Comparison of ENCODE assay signal across 33 cellular contexts in the genomic region with DNA sequence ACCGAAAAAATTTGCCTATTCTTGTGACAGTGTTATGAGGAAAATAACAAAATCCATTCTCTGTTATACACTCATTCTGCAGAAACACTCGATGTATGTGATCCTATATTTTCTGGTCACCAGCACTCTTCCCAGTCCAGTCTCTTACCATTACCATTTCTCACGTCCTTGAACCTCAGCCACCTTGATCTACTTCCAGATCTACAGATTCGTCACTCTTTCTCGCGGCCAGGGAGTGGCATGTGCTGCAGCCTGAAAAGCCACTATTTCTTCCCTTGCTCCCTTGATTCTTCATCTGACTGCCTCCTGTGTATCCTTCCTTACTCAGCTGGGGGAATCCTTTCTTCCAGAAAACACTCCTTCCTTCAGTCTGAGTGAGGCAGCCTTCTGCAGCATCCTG.
"Had no signal": no experiment of that assay in that cellular context is flagged by ENCODE, and none has a peak within 500 bp of the region (broad histone marks: within the 10 kb centered on the region; RNA-seq: fewer than 3 reads in every experiment).

No MANE protein-coding gene starts in this region.

- H3K27me3 Mint-ChIP-seq: activated CD4-positive, alpha-beta T cell treated with anti-CD3 and anti-CD28 coated beads, Interleukin-2, amount 10 ng/mL, durations not matched to agents 7 days and 5 days; activated CD8-positive, alpha-beta memory T cell treated with anti-CD3 and anti-CD28 coated beads, Interleukin-2, amount 10 ng/mL, durations not matched to agents 7 days and 5 days; activated naive CD4-positive, alpha-beta T cell treated with anti-CD3 and anti-CD28 coated beads, Interleukin-2, amount 10 ng/mL, durations not matched to agents 7 days and 5 days; activated naive CD8-positive, alpha-beta T cell treated with anti-CD3 and anti-CD28 coated beads for 36 hours; central memory CD8-positive, alpha-beta T cell had no signal

- ATAC-seq: activated CD8-positive, alpha-beta memory T cell treated with anti-CD3 and anti-CD28 coated beads, Interleukin-2, amount 10 ng/mL, durations not matched to agents 7 days and 5 days; PC-3; SK-N-SH treated with all-trans-retinoic acid at 6 μM for 48 hours had no signal

- H3K27ac Mint-ChIP-seq: activated CD4-positive, alpha-beta T cell treated with anti-CD3 and anti-CD28 coated beads, Interleukin-2, amount 10 ng/mL, durations not matched to agents 7 days and 5 days; activated CD8-positive, alpha-beta memory T cell treated with anti-CD3 and anti-CD28 coated beads, Interleukin-2, amount 10 ng/mL, durations not matched to agents 7 days and 5 days; activated naive CD4-positive, alpha-beta T cell treated with anti-CD3 and anti-CD28 coated beads, Interleukin-2, amount 10 ng/mL, durations not matched to agents 7 days and 5 days; activated naive CD8-positive, alpha-beta T cell treated with anti-CD3 and anti-CD28 coated beads for 36 hours had no signal

- H3K4me1 Mint-ChIP-seq: activated CD4-positive, alpha-beta T cell treated with anti-CD3 and anti-CD28 coated beads, Interleukin-2, amount 10 ng/mL, durations not matched to agents 7 days and 5 days; activated CD8-positive, alpha-beta memory T cell treated with anti-CD3 and anti-CD28 coated beads, Interleukin-2, amount 10 ng/mL, durations not matched to agents 7 days and 5 days; activated naive CD4-positive, alpha-beta T cell treated with anti-CD3 and anti-CD28 coated beads, Interleukin-2, amount 10 ng/mL, durations not matched to agents 7 days and 5 days had no signal

- H3K4me3 Mint-ChIP-seq: activated CD4-positive, alpha-beta T cell treated with anti-CD3 and anti-CD28 coated beads, Interleukin-2, amount 10 ng/mL, durations not matched to agents 7 days and 5 days; activated CD8-positive, alpha-beta memory T cell treated with anti-CD3 and anti-CD28 coated beads, Interleukin-2, amount 10 ng/mL, durations not matched to agents 7 days and 5 days; activated naive CD4-positive, alpha-beta T cell treated with anti-CD3 and anti-CD28 coated beads, Interleukin-2, amount 10 ng/mL, durations not matched to agents 7 days and 5 days; activated naive CD8-positive, alpha-beta T cell treated with anti-CD3 and anti-CD28 coated beads for 36 hours; central memory CD8-positive, alpha-beta T cell had no signal

- H3K9me3 Mint-ChIP-seq: activated CD4-positive, alpha-beta T cell treated with anti-CD3 and anti-CD28 coated beads, Interleukin-2, amount 10 ng/mL, durations not matched to agents 7 days and 5 days; activated naive CD4-positive, alpha-beta T cell treated with anti-CD3 and anti-CD28 coated beads, Interleukin-2, amount 10 ng/mL, durations not matched to agents 7 days and 5 days; activated naive CD8-positive, alpha-beta T cell treated with anti-CD3 and anti-CD28 coated beads for 36 hours; central memory CD8-positive, alpha-beta T cell had no signal

- DNase-seq: activated CD4-positive, alpha-beta T cell treated with anti-CD3 and anti-CD28 coated beads for 1 hour; activated CD4-positive, alpha-beta T cell treated with anti-CD3 and anti-CD28 coated beads, Interleukin-2, amount 10 ng/mL, durations not matched to agents 7 days and 5 days; activated CD4-positive, alpha-beta T cell treated with anti-CD3 and anti-CD28 coated beads, Interleukin-2, amount 50 U/mL, for 48 hours; activated CD4-positive, CD25-positive, alpha-beta regulatory T cell; activated CD8-positive, alpha-beta memory T cell treated with anti-CD3 and anti-CD28 coated beads for 24 hours; activated CD8-positive, alpha-beta memory T cell treated with anti-CD3 and anti-CD28 coated beads, Interleukin-2, amount 10 ng/mL, durations not matched to agents 7 days and 5 days; activated CD8-positive, alpha-beta memory T cell treated with anti-CD3 and anti-CD28 coated beads, Interleukin-2, amount 50 U/mL, for 48 hours; activated gamma-delta T cell treated with Interleukin-2 at 50 U/mL for 16 hours; activated naive CD4-positive, alpha-beta T cell treated with anti-CD3 and anti-CD28 coated beads, Interleukin-2, amount 10 ng/mL, durations not matched to agents 7 days and 5 days; activated naive CD8-positive, alpha-beta T cell treated with anti-CD3 and anti-CD28 coated beads for 36 hours; activated T-cell treated with anti-CD3 and anti-CD28 coated beads, Interleukin-2, amount 50 U/mL, for 1 hour; amniotic stem cell; aorta; brain microvascular endothelial cell; Kasumi-1; KG1; MG63; NCI-H1048; NCI-H1105 treated with DMSO at 0.1 percent for 48 hours; NCI-H1436 treated with DMSO at 0.1 percent for 48 hours; NCI-H1694 treated with DMSO at 0.1 percent for 48 hours; NCI-H2029; NCI-H345; NCI-H524 treated with DMSO at 0.1 percent for 48 hours; PC-3; Peyer's patch; RPMI8226; SIG-M5; T-helper 1 cell; T1000; WERI-Rb-1 had no signal
